10 cellular contexts compared by ENCODE assay signal in the genomic region with DNA sequence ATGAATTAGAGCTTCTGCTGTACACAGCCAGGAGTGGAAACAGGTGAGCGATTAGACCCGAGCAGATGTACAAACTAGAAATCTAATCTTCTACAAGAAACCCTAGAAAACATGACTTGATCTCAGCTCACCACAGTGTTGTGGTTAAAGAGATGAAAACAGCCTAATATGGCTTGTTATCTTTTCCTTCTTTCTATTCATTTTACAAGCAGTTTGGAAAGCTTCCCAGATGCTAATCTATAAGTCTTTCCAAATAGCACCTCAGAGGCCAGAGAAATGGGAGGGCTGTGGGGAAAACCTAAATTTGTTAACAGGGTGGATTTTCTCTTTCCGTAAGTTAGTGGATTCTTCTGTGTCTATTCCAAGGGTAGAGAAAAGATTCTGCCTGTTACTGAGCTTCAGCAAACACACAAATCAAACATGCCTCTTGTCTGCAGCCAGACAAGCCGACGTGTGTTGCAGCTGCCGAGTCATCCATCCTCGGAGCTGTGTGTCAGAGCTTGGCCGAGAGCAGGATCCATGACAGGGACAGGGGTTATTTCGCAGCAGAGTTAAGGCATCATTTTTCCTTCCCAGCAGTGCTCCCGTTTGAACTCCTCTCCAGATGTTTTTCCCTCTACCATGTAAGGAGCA.
A peak's percentile ranks its signal among the peaks of the same experiment; 100 is the strongest.
DNase-seq lines count a peak whose midpoint lies in the region; ATAC-seq and TF ChIP-seq lines count a peak whose summit lies in the region.
"Had no signal": no experiment of that assay in that cellular context is flagged by ENCODE, and none has a peak within 500 bp of the region (broad histone marks: within the 10 kb centered on the region; RNA-seq: fewer than 3 reads in every experiment).

No MANE protein-coding gene starts in this region.

- H3K4me3 ChIP-seq in AG10803 (ENCODE audit: low read length): no peak overlapping the region
- no peak overlapping the region for H3K4me3 ChIP-seq in ovary
- H3K4me3 ChIP-seq: ascending aorta had no signal

- intact Hi-C loops in ovary (cut with DNase I): no loop called here

- H3K4me1 ChIP-seq in ovary (ENCODE audit: insufficient read depth): no peaks in the 10 kb centered on the region
- H3K4me1 ChIP-seq: ascending aorta had no signal

- TF ChIP-seq EP300 in ovary (IDR thresholded peaks at IDR 0.05): no peak

- DNase-seq in AG10803 (ENCODE audit: low read depth) (peak; percentile 51), NCI-H1436 treated with DMSO at 0.1 percent for 48 hours (lab: John Stamatoyannopoulos, UW) (peak; percentile 2), astrocyte of the hippocampus (ENCODE audit: low read depth, low spot score) (peak; percentile 81), medulla oblongata (ENCODE audit: extremely low spot score) (peak; percentile 26), ovary (no peak)
- DNase-seq: activated CD8-positive, alpha-beta memory T cell treated with anti-CD3 and anti-CD28 coated beads, Interleukin-2, amount 10 ng/mL, durations not matched to agents 7 days and 5 days had no signal

- no peak for TF ChIP-seq POLR2A in ovary (IDR thresholded peaks at IDR 0.05)

- TF ChIP-seq CTCF in AG10803 (conservative IDR thresholded peaks at IDR 0.05; ENCODE audit: low read length) (no peak), ovary (IDR thresholded peaks at IDR 0.05) (no peak)

- H3K27me3 ChIP-seq in ovary: no peaks in the 10 kb centered on the region
- H3K27me3 ChIP-seq: ascending aorta had no signal

- no peak overlapping the region for H3K27ac ChIP-seq in ovary
- H3K27ac ChIP-seq: ascending aorta had no signal

- H3K9me3 ChIP-seq in ovary: no peaks in the 10 kb centered on the region
- H3K9me3 ChIP-seq: ascending aorta had no signal

- 25 to 37% (median 29%) methylated on average over 10 of the region's 10 CpGs for WGBS in ovary, 3 donors

- no peak for ATAC-seq in HG02588 (IDR thresholded peaks at IDR 0.05; ENCODE audit: unreplicated experiment)
- no peak for ATAC-seq in HG03108 (IDR thresholded peaks at IDR 0.05; ENCODE audit: unreplicated experiment)
- no peak for ATAC-seq in HG02852 (IDR thresholded peaks at IDR 0.05; ENCODE audit: unreplicated experiment)
- ATAC-seq: activated CD8-positive, alpha-beta memory T cell treated with anti-CD3 and anti-CD28 coated beads, Interleukin-2, amount 10 ng/mL, durations not matched to agents 7 days and 5 days had no signal

- no peaks in the 10 kb centered on the region for H3K36me3 ChIP-seq in ovary
- H3K36me3 ChIP-seq: ascending aorta had no signal

Comparison
In these comparisons a context has a peak if more than half of its experiments do, and no peak if none do; other contexts are left out.
1. DNase-seq: peak in AG10803 (single experiment), NCI-H1436 treated with DMSO at 0.1 percent for 48 hours (single experiment), astrocyte of the hippocampus (single experiment) and medulla oblongata (single experiment); none in ovary (0 of 5).